Comparison of ENCODE assay signal across 1 cellular context in the genomic region with DNA sequence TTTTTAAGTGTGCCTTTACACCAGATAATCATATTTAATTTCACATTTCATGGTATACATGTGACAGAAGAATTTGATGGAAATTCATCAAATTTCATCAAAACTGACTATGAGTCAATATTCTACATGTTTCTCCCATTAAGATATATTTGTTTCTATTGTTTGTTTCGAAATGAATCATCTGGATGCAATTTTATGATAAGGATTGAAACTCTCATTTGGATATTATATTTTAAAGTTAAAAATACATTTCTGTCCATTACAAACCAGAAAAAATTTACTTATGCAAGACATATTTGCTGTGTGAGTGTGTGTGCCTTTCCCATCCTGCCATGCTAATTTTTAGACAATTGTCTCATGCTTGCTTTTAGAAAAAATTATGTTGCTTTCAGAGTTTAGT.
TF ChIP-seq lines count a peak whose summit lies in the region.

No MANE protein-coding gene starts in this region.

TF ChIP-seq in SK-N-SH, 30 proteins besides CTCF, POLR2A, EP300 and RAD21 (continued from another document):
- TF ChIP-seq ZBTB33 (IDR thresholded peaks at IDR 0.05; ENCODE audit: borderline replicate concordance, low read depth): no peak
- TF ChIP-seq, protein P1, sequence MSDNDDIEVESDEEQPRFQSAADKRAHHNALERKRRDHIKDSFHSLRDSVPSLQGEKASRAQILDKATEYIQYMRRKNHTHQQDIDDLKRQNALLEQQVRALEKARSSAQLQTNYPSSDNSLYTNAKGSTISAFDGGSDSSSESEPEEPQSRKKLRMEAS (IDR thresholded peaks at IDR 0.05; ENCODE audit: low read depth): no peak
- TF ChIP-seq POLR2AphosphoS5 (IDR thresholded peaks at IDR 0.05; ENCODE audit: low read depth, low read length): 0 out of 2 replicates have a peak, but pooled peaks have one; percentile 4
TF ChIP-seq in SK-N-SH: peak in this region for 5.
